Comparison of ENCODE assay signal across 1 cellular context in genomic region chr6:106829451-106829850, GRCh38.
TF ChIP-seq lines count a peak whose summit lies in the region.

No MANE protein-coding gene starts in this region.

TF ChIP-seq in K562, 482 proteins besides CTCF, POLR2A, EP300 and RAD21 (continued from another document and continues in another):
- TF ChIP-seq YY1 (IDR thresholded peaks at IDR 0.05; ENCODE audit: borderline replicate concordance in 1 of 3, control insufficient read depth in 1 of 3, extremely low read depth in 1 of 3, insufficient read depth in 3 of 3, insufficient read length in 1 of 3, insufficient replicate concordance in 2 of 3, low read depth in 1 of 3, low read length in 2 of 3) (peak in 1 of 3 experiments; percentile 44), ZNF445 (CRISPR knock-in tag; IDR thresholded peaks at IDR 0.05; ENCODE audit: low read depth) (no peak), SIN3A (IDR thresholded peaks at IDR 0.05; ENCODE audit: borderline replicate concordance in 2 of 2, control insufficient read depth in 1 of 2, low read depth in 2 of 2, low read length in 2 of 2) (no peak), CBX2 (IDR thresholded peaks at IDR 0.05; ENCODE audit: insufficient read depth, low read length, poor library complexity, severe bottlenecking) (no peak), U2AF2 (optimal IDR thresholded peaks at IDR 0.05; ENCODE audit: low read depth, low read length) (no peak), ZFPM2 (CRISPR knock-in tag; IDR thresholded peaks at IDR 0.05) (no peak), HMG20A (CRISPR knock-in tag; conservative IDR thresholded peaks at IDR 0.05) (no peak), BRF2 (IDR thresholded peaks at IDR 0.05; ENCODE audit: borderline replicate concordance, insufficient read depth, insufficient read length) (no peak), RUNX1 (IDR thresholded peaks at IDR 0.05; ENCODE audit: low read depth) (peak; percentile 68; the same call in 1 of the 2 replicates), CLOCK (CRISPR knock-in tag; IDR thresholded peaks at IDR 0.05; ENCODE audit: borderline replicate concordance) (no peak), ZNF609 (CRISPR knock-in tag; IDR thresholded peaks at IDR 0.05; ENCODE audit: borderline replicate concordance) (no peak), SNAPC5 (CRISPR knock-in tag; IDR thresholded peaks at IDR 0.05) (no peak), ZNF717 (CRISPR knock-in tag; IDR thresholded peaks at IDR 0.05) (no peak), THRAP3 (IDR thresholded peaks at IDR 0.05; ENCODE audit: borderline replicate concordance) (no peak), ZNF583 (CRISPR knock-in tag; IDR thresholded peaks at IDR 0.05) (no peak), RFX7 (CRISPR knock-in tag; IDR thresholded peaks at IDR 0.05) (no peak), MLLT1 (IDR thresholded peaks at IDR 0.05) (peak in 1 of 2 experiments; percentile 96; a peak in 2 of 4 replicates), RBM39 (optimal IDR thresholded peaks at IDR 0.05; ENCODE audit: low read depth, low read length) (no peak), CCNT2 (IDR thresholded peaks at IDR 0.05; ENCODE audit: borderline replicate concordance, extremely low read depth, insufficient read length, low read depth, low read length) (no peak), ZBED1 (IDR thresholded peaks at IDR 0.05) (0 out of 2 replicates have a peak, but pooled peaks have one; percentile 52), XRCC4 (IDR thresholded peaks at IDR 0.05; ENCODE audit: extremely low read depth, insufficient read depth, insufficient read length) (no peak), HDAC8 (tag; IDR thresholded peaks at IDR 0.05) (no peak), BMI1 (IDR thresholded peaks at IDR 0.05; ENCODE audit: low read length) (no peak), ZSCAN32 (CRISPR knock-in tag; IDR thresholded peaks at IDR 0.05) (no peak), ZNF239 (CRISPR knock-in tag; IDR thresholded peaks at IDR 0.05) (no peak), MTA3 (IDR thresholded peaks at IDR 0.05; ENCODE audit: borderline replicate concordance) (peak; percentile 67; the same call in 1 of the 2 replicates), L3MBTL2 (IDR thresholded peaks at IDR 0.05) (peak; percentile 85), SP2 (IDR thresholded peaks at IDR 0.05; ENCODE audit: extremely low read depth, low read depth, low read length, poor library complexity, severe bottlenecking) (no peak), KLF6 (CRISPR knock-in tag; IDR thresholded peaks at IDR 0.05; ENCODE audit: borderline replicate concordance) (no peak), PKNOX1 (IDR thresholded peaks at IDR 0.05) (peak; percentile 79), NR2C1 (IDR thresholded peaks at IDR 0.05) (no peak), NR2C1 (tag; IDR thresholded peaks at IDR 0.05) (no peak), DPF2 (IDR thresholded peaks at IDR 0.05) (peak; percentile 93), SRSF9 (IDR thresholded peaks at IDR 0.05; ENCODE audit: borderline replicate concordance, low read depth, low read length) (no peak), PBX2 (CRISPR knock-in tag; IDR thresholded peaks at IDR 0.05; ENCODE audit: low read depth) (no peak), PBX2 (tag; conservative IDR thresholded peaks at IDR 0.05; ENCODE audit: low read depth) (peak; percentile 71), ZNF592 (IDR thresholded peaks at IDR 0.05) (peak; percentile 48; the same call in 1 of the 2 replicates), SAFB2 (IDR thresholded peaks at IDR 0.05; ENCODE audit: borderline replicate concordance, low read depth, low read length, severe bottlenecking) (no peak), ARID2 (IDR thresholded peaks at IDR 0.05) (no peak), PML (IDR thresholded peaks at IDR 0.05; ENCODE audit: low read length) (no peak), EZH2 (IDR thresholded peaks at IDR 0.05; ENCODE audit: borderline replicate concordance, low read depth, low read length) (no peak), SMARCA4 (IDR thresholded peaks at IDR 0.05) (peak; percentile 89), FOXK1 (CRISPR knock-in tag; IDR thresholded peaks at IDR 0.05; ENCODE audit: borderline replicate concordance) (no peak), NR1H2 (CRISPR knock-in tag; IDR thresholded peaks at IDR 0.05) (no peak), ZNF12 (CRISPR knock-in tag; IDR thresholded peaks at IDR 0.05) (no peak), TBL1XR1 (IDR thresholded peaks at IDR 0.05; ENCODE audit: low read length in 2 of 2) (peak in 1 of 2 experiments; percentile 76; a peak in 1 of 4 replicates), SMARCC2 (IDR thresholded peaks at IDR 0.05; ENCODE audit: low read depth) (peak; percentile 65; the same call in 1 of the 2 replicates), NCOR1 (IDR thresholded peaks at IDR 0.05) (peak; percentile 69), CREM (IDR thresholded peaks at IDR 0.05; ENCODE audit: low read depth) (peak; percentile 66; the same call in 1 of the 2 replicates), GATAD2A (IDR thresholded peaks at IDR 0.05) (peak; percentile 74; the same call in 1 of the 2 replicates), CHD1 (IDR thresholded peaks at IDR 0.05; ENCODE audit: low read length) (no peak), HIVEP1 (CRISPR knock-in tag; IDR thresholded peaks at IDR 0.05) (no peak)
